In the genomic region with DNA sequence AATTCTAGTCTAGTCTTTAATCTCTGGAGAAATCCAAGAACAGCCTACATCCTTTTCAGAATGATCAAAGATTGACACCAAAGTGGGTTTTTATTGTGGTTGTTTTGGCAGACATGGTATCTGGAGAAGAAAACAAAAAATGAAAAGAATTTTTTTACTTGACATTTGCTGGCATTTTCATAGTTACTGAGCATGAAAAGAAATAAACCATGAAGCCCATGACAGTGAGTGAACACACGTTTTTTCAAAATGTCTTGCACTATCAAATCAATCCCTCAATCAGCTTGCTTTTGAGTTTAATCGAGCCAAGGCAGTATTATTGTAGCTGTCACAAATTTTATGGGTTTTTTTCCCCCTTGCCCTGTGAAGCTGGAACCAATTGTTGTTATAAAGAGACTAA, we compare ENCODE assay signal across 21 cellular contexts.
DNase-seq lines count a peak whose midpoint lies in the region; ATAC-seq, FAIRE-seq and TF ChIP-seq lines count a peak whose summit lies in the region.
"Had no signal": no experiment of that assay in that cellular context is flagged by ENCODE, and none has a peak within 500 bp of the region (broad histone marks: within the 10 kb centered on the region; RNA-seq: fewer than 3 reads in every experiment).

No MANE protein-coding gene starts in this region.

- intact Hi-C loops in activated CD8-positive, alpha-beta T cell treated with anti-CD3 and anti-CD28 coated beads for 36 hours (cut with micrococcal nuclease), result no loop called here

- no peaks in the 10 kb centered on the region for H3K79me2 ChIP-seq in astrocyte (ENCODE audit: insufficient read depth, low read length)

- H2AFZ ChIP-seq in astrocyte (ENCODE audit: low read depth, low read length), result no peak overlapping the region
- H2AFZ ChIP-seq: GM23248 had no signal

- peak; percentile 60 for FAIRE-seq in astrocyte (lab: Jason Lieb, UNC)
- FAIRE-seq: A549, GM12878, HepG2 had no signal

- H3K4me2 ChIP-seq in BLaER1 (peak overlapping the region; percentile 68), astrocyte (ENCODE audit: low read length) (no peak overlapping the region)
- H3K4me2 ChIP-seq: A549 had no signal

- no peak for ATAC-seq in HG03135 (IDR thresholded peaks at IDR 0.05; ENCODE audit: unreplicated experiment)
- no peak for ATAC-seq in effector memory CD8-positive, alpha-beta T cell (replicated peaks)
- no peak for ATAC-seq in activated CD8-positive, alpha-beta T cell treated with anti-CD3 and anti-CD28 coated beads for 36 hours
- ATAC-seq: A549; CD8-positive, alpha-beta T cell; GM12878; HepG2 had no signal

- no peaks in the 10 kb centered on the region for H3K27me3 ChIP-seq in BLaER1
- no peaks in the 10 kb centered on the region for H3K27me3 ChIP-seq in astrocyte (ENCODE audit: insufficient read depth, low read length)

- CTCF ChIA-PET in activated CD8-positive, alpha-beta T cell treated with anti-CD3 and anti-CD28 coated beads for 36 hours (lab: Charles Lee), result no interaction called here

- POLR2A ChIA-PET in activated CD8-positive, alpha-beta T cell treated with anti-CD3 and anti-CD28 coated beads for 36 hours (lab: Charles Lee), result no interaction called here

- H3K27me3 Mint-ChIP-seq in astrocyte (ENCODE audit: low read depth, unreplicated experiment), result peaks cover 19% of the 10 kb centered on the region
- H3K27me3 Mint-ChIP-seq in osteocyte (ENCODE audit: unreplicated experiment), result no peaks in the 10 kb centered on the region
- H3K27me3 Mint-ChIP-seq in effector memory CD8-positive, alpha-beta T cell, result peaks cover 4 to 16% of the 10 kb centered on the region in 2 donors
- H3K27me3 Mint-ChIP-seq in activated CD8-positive, alpha-beta T cell treated with anti-CD3 and anti-CD28 coated beads for 36 hours, result peaks cover 10% of the 10 kb centered on the region

- H3K9me3 Mint-ChIP-seq in astrocyte (ENCODE audit: unreplicated experiment) (peaks cover 4% of the 10 kb centered on the region), osteocyte (ENCODE audit: unreplicated experiment) (no peaks in the 10 kb centered on the region)
- peaks cover 0 to 7% of the 10 kb centered on the region in 2 donors for H3K9me3 Mint-ChIP-seq in effector memory CD8-positive, alpha-beta T cell
- no peaks in the 10 kb centered on the region for H3K9me3 Mint-ChIP-seq in activated CD8-positive, alpha-beta T cell treated with anti-CD3 and anti-CD28 coated beads for 36 hours
- H3K9me3 Mint-ChIP-seq: CD8-positive, alpha-beta T cell had no signal

- H4K20me1 ChIP-seq in BLaER1 (no peaks in the 10 kb centered on the region), astrocyte (ENCODE audit: insufficient read depth, low read length) (no peaks in the 10 kb centered on the region)

- H3K4me3 Mint-ChIP-seq in astrocyte (ENCODE audit: unreplicated experiment), result no peak overlapping the region
- H3K4me3 Mint-ChIP-seq in osteocyte (ENCODE audit: unreplicated experiment), result no peak overlapping the region
- H3K4me3 Mint-ChIP-seq in effector memory CD8-positive, alpha-beta T cell, result no peak overlapping the region
- H3K4me3 Mint-ChIP-seq in activated CD8-positive, alpha-beta T cell treated with anti-CD3 and anti-CD28 coated beads for 36 hours, result no peak overlapping the region
- H3K4me3 Mint-ChIP-seq: CD8-positive, alpha-beta T cell; IgD-negative memory B cell had no signal

- DNase-seq in astrocyte (ENCODE audit: low read depth) (no peak), left kidney (ENCODE audit: low read depth, low spot score) (peak; percentile 38), osteocyte (ENCODE audit: extremely low spot score, unreplicated experiment) (no peak)
- no peak for DNase-seq in effector memory CD8-positive, alpha-beta T cell
- no peak for DNase-seq in activated CD8-positive, alpha-beta T cell treated with anti-CD3 and anti-CD28 coated beads for 36 hours
- DNase-seq: AML-193; Calu3; CD8-positive, alpha-beta T cell; DMS 273 treated with DMSO at 0.1 percent for 48 hours; DMS53; DND-41; EL; GM23248 had no signal

- H3K36me3 Mint-ChIP-seq in astrocyte (ENCODE audit: low read depth, unreplicated experiment) (no peaks in the 10 kb centered on the region), osteocyte (ENCODE audit: unreplicated experiment) (no peaks in the 10 kb centered on the region)
- no peaks in the 10 kb centered on the region for H3K36me3 Mint-ChIP-seq in effector memory CD8-positive, alpha-beta T cell (ENCODE audit: insufficient read depth)
- no peaks in the 10 kb centered on the region for H3K36me3 Mint-ChIP-seq in activated CD8-positive, alpha-beta T cell treated with anti-CD3 and anti-CD28 coated beads for 36 hours (ENCODE audit: low read depth)
- H3K36me3 Mint-ChIP-seq: CD8-positive, alpha-beta T cell; IgD-negative memory B cell had no signal

- TF ChIP-seq CTCF in astrocyte (IDR thresholded peaks at IDR 0.05; ENCODE audit: insufficient read depth, low read depth, low read length) (no peak), osteocyte (IDR thresholded peaks at IDR 0.05) (no peak)
- TF ChIP-seq CTCF in activated CD8-positive, alpha-beta T cell treated with anti-CD3 and anti-CD28 coated beads for 36 hours (IDR thresholded peaks at IDR 0.05), result no peak

- H3K9ac ChIP-seq in BLaER1, result no peak overlapping the region
- H3K9ac ChIP-seq in astrocyte (ENCODE audit: low read length), result no peak overlapping the region
- H3K9ac ChIP-seq: GM23248 had no signal

- H3K27ac ChIP-seq in BLaER1, result no peak overlapping the region
- no peak overlapping the region for H3K27ac ChIP-seq in astrocyte (ENCODE audit: low read depth, low read length)
- H3K27ac ChIP-seq: 22Rv1, A549, GM23248 had no signal

- H3K36me3 ChIP-seq in BLaER1 (no peaks in the 10 kb centered on the region), astrocyte (ENCODE audit: insufficient read depth, low read length) (no peaks in the 10 kb centered on the region)
- H3K36me3 ChIP-seq: HAP-1 had no signal

- H3K9me3 ChIP-seq in BLaER1 (no peaks in the 10 kb centered on the region), astrocyte (ENCODE audit: insufficient read depth, low read depth, low read length) (no peaks in the 10 kb centered on the region)
- H3K9me3 ChIP-seq: A549, HAP-1 had no signal

- H3K27ac Mint-ChIP-seq in astrocyte (ENCODE audit: unreplicated experiment), result no peak overlapping the region
- peak overlapping the region; percentile 56 for H3K27ac Mint-ChIP-seq in osteocyte (ENCODE audit: unreplicated experiment)
- no peak overlapping the region for H3K27ac Mint-ChIP-seq in effector memory CD8-positive, alpha-beta T cell
- H3K27ac Mint-ChIP-seq in activated CD8-positive, alpha-beta T cell treated with anti-CD3 and anti-CD28 coated beads for 36 hours, result no peak overlapping the region
- H3K27ac Mint-ChIP-seq: CD8-positive, alpha-beta T cell; IgD-negative memory B cell had no signal

- H3K4me3 ChIP-seq in BLaER1 (no peak overlapping the region), astrocyte (ENCODE audit: insufficient read depth, low read depth, low read length) (no peak overlapping the region)
- H3K4me3 ChIP-seq: A549, GM12878, GM23248, HAP-1 had no signal

- H3K4me1 ChIP-seq in BLaER1 (peaks cover 59% of the 10 kb centered on the region), astrocyte (ENCODE audit: insufficient read depth, low read length) (peaks cover 4% of the 10 kb centered on the region)
- H3K4me1 ChIP-seq: A549, HAP-1 had no signal

- peaks cover 2% of the 10 kb centered on the region for H3K4me1 Mint-ChIP-seq in astrocyte (ENCODE audit: low read depth, unreplicated experiment)
- peaks cover 54% of the 10 kb centered on the region for H3K4me1 Mint-ChIP-seq in osteocyte (ENCODE audit: unreplicated experiment)
- H3K4me1 Mint-ChIP-seq in effector memory CD8-positive, alpha-beta T cell (ENCODE audit: low read depth in 2 of 2), result no peaks in the 10 kb centered on the region
- no peaks in the 10 kb centered on the region for H3K4me1 Mint-ChIP-seq in activated CD8-positive, alpha-beta T cell treated with anti-CD3 and anti-CD28 coated beads for 36 hours (ENCODE audit: low read depth)
